In genomic region chrX:107537815-107538214, GRCh38 we compare ENCODE assay signal across 8 cellular contexts.
DNase-seq lines count a peak whose midpoint lies in the region; TF ChIP-seq lines count a peak whose summit lies in the region.

No MANE protein-coding gene starts in this region.

- DNase-seq in CD4-positive, alpha-beta memory T cell, result peak; percentile 19 to 28 (median 23)
- DNase-seq in H7, result peak; percentile 53
- DNase-seq in amniotic stem cell (lab: John Stamatoyannopoulos, UW), result peak; percentile 8
- DNase-seq in kidney epithelial cell (ENCODE audit: low read depth), result no peak
- peak; percentile 45 for DNase-seq in ureter (ENCODE audit: low spot score)
- no peak for DNase-seq in C1 segment of cervical spinal cord (lab: John Stamatoyannopoulos, UW)
- no peak for DNase-seq in thyroid gland

- H3K9me3 ChIP-seq in CD4-positive, alpha-beta memory T cell (ENCODE audit: control insufficient read depth in 1 of 2, low read length in 2 of 2), result no peaks in the 10 kb centered on the region
- no peaks in the 10 kb centered on the region for H3K9me3 ChIP-seq in OCI-LY1 (ENCODE audit: low read length)
- no peaks in the 10 kb centered on the region for H3K9me3 ChIP-seq in thyroid gland

- WGBS in thyroid gland, 2 donors, result 59% methylated on average over 5 to 6 of the region's 6 CpGs

- H3K9ac ChIP-seq in OCI-LY1 (ENCODE audit: low read length), result no peak overlapping the region

- no peaks in the 10 kb centered on the region for H3K4me1 Mint-ChIP-seq in CD4-positive, alpha-beta memory T cell

- no peak overlapping the region for H3K4me3 Mint-ChIP-seq in CD4-positive, alpha-beta memory T cell

- H3K4me1 ChIP-seq in CD4-positive, alpha-beta memory T cell (ENCODE audit: insufficient read depth, low read length), result no peaks in the 10 kb centered on the region
- H3K4me1 ChIP-seq in OCI-LY1 (ENCODE audit: insufficient read depth, low read length, severe bottlenecking) (no peaks in the 10 kb centered on the region), thyroid gland (no peaks in the 10 kb centered on the region)

- H3K79me2 ChIP-seq in OCI-LY1 (ENCODE audit: insufficient read depth, low read length), result no peaks in the 10 kb centered on the region

- peaks cover 2 to 7% of the 10 kb centered on the region in 2 donors for H3K27me3 Mint-ChIP-seq in CD4-positive, alpha-beta memory T cell

- no peaks in the 10 kb centered on the region for H3K36me3 Mint-ChIP-seq in CD4-positive, alpha-beta memory T cell

- intact Hi-C loops in CD4-positive, alpha-beta memory T cell (cut with micrococcal nuclease), result loop anchor here (1.0 to 5.0 kb wide), 3 partner anchors 119 to 534 kb away; partner anchors contain the start of gene NCBP2L
- intact Hi-C loops in thyroid gland (cut with DNase I), result no loop called here

- H3K27me3 ChIP-seq in CD4-positive, alpha-beta memory T cell (ENCODE audit: insufficient read depth, low read length), result no peaks in the 10 kb centered on the region
- no peaks in the 10 kb centered on the region for H3K27me3 ChIP-seq in H7 (ENCODE audit: control insufficient read depth, insufficient read depth, low read length)
- no peaks in the 10 kb centered on the region for H3K27me3 ChIP-seq in OCI-LY1 (ENCODE audit: insufficient read depth, low read length)
- peaks cover 3% of the 10 kb centered on the region for H3K27me3 ChIP-seq in kidney epithelial cell (ENCODE audit: control insufficient read depth, insufficient read depth, low read length)
- H3K27me3 ChIP-seq in thyroid gland, result no peaks in the 10 kb centered on the region

- TF ChIP-seq CTCF in OCI-LY1 (IDR thresholded peaks at IDR 0.05; ENCODE audit: low read length), result peak; percentile 45; the same call in 1 of the 2 replicates
- peak; percentile 55 for TF ChIP-seq CTCF in kidney epithelial cell (IDR thresholded peaks at IDR 0.05; ENCODE audit: insufficient read depth, low read length, poor library complexity, severe bottlenecking)
- peak in 1 of 6 experiments; percentile 28 for TF ChIP-seq CTCF in thyroid gland (IDR thresholded peaks at IDR 0.05)

- H3F3A ChIP-seq in OCI-LY1 (ENCODE audit: insufficient read depth, low read length), result no peaks in the 10 kb centered on the region

- H3K4me2 ChIP-seq in OCI-LY1 (ENCODE audit: low read length), result no peak overlapping the region

- no peaks in the 10 kb centered on the region for H4K20me1 ChIP-seq in OCI-LY1 (ENCODE audit: insufficient read depth, low read length)

- no peak overlapping the region for H3K4me3 ChIP-seq in CD4-positive, alpha-beta memory T cell (ENCODE audit: low read length in 2 of 2)
- H3K4me3 ChIP-seq in H7 (ENCODE audit: insufficient read depth, low read depth, low read length) (no peak overlapping the region), OCI-LY1 (ENCODE audit: low read depth, low read length, poor library complexity, severe bottlenecking) (no peak overlapping the region), kidney epithelial cell (ENCODE audit: low read depth, low read length) (no peak overlapping the region), thyroid gland (replicated peaks in 1 of 3) (no peak overlapping the region)

- H2AFZ ChIP-seq in OCI-LY1 (ENCODE audit: low read length), result no peak overlapping the region

- H3K27ac Mint-ChIP-seq in CD4-positive, alpha-beta memory T cell, result no peak overlapping the region

- POLR2A ChIA-PET in CD4-positive, alpha-beta memory T cell (lab: Charles Lee; ENCODE audit: partially characterized antibody), result no interaction called here

- H3K9me2 ChIP-seq in OCI-LY1 (ENCODE audit: low read depth, low read length), result no peaks in the 10 kb centered on the region

- no peaks in the 10 kb centered on the region for H3K9me3 Mint-ChIP-seq in CD4-positive, alpha-beta memory T cell

- CTCF ChIA-PET in CD4-positive, alpha-beta memory T cell (lab: Charles Lee; ENCODE audit: partially characterized antibody), result interaction anchor here (1.0 to 1.4 kb wide), 6 partner anchors 122 to 639 kb away, joined by 3 to 7 read pairs (median 4); partner anchors contain the start of genes NCBP2L and TSC22D3

- no peak overlapping the region for H3K27ac ChIP-seq in CD4-positive, alpha-beta memory T cell (ENCODE audit: low read depth, low read length)
- no peak overlapping the region for H3K27ac ChIP-seq in OCI-LY1 (ENCODE audit: low read depth, low read length, poor library complexity, severe bottlenecking)
- no peak overlapping the region for H3K27ac ChIP-seq in thyroid gland

- TF ChIP-seq POLR2A in thyroid gland (IDR thresholded peaks at IDR 0.05), result no peak

- no peaks in the 10 kb centered on the region for H3K36me3 ChIP-seq in CD4-positive, alpha-beta memory T cell (ENCODE audit: insufficient read depth, low read length)
- H3K36me3 ChIP-seq in H7 (replicated peaks; ENCODE audit: control insufficient read depth, insufficient read depth, low read length) (no peaks in the 10 kb centered on the region), OCI-LY1 (ENCODE audit: insufficient read depth, low read length) (no peaks in the 10 kb centered on the region), kidney epithelial cell (ENCODE audit: control insufficient read depth, insufficient read depth, low read length) (no peaks in the 10 kb centered on the region), thyroid gland (no peaks in the 10 kb centered on the region)

Comparison
In these comparisons a context has a peak if more than half of its experiments do, and no peak if none do; other contexts are left out.
1. DNase-seq: peak in CD4-positive, alpha-beta memory T cell (5 of 5), H7 (single experiment), amniotic stem cell (single experiment) and ureter (single experiment); none in kidney epithelial cell (single experiment), C1 segment of cervical spinal cord (0 of 14) and thyroid gland (0 of 2).